Comparison of ENCODE assay signal across 8 cellular contexts in the genomic region with DNA sequence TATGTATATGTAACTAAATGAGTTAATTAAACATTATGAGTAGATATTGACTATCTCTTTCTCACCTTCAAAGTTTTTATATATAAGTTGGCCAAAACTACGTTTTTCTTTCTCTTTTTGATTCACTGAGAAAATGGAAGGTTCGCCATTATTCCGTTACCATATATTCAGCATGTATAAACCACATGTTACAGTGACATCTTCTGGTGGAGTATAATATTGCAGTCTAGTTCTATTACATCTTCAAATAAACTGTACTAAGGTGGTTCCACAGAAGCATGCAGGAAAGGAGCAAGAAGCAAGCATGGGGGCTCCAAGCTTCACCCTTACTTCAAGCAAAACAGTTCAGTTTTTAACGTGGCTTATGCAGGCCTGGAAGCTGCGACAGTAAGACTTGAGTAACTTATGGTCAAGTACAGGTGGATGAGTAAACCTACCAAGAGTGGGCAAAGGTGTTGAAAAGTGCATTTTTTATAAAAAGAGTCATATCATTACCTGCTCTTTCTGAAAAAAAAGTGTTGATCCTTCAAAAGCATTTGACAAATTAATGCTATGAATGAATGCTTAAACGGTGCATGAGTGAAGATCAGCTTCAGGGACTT.
DNase-seq lines count a peak whose midpoint lies in the region; ATAC-seq, FAIRE-seq and TF ChIP-seq lines count a peak whose summit lies in the region.

No MANE protein-coding gene starts in this region.

- H3K27me3 ChIP-seq in HepG2 (ENCODE audit: control insufficient read depth in 1 of 2, insufficient read depth in 2 of 2, low read length in 2 of 2) (0 out of 5 replicates have a peak, but pooled peaks cover 0 to 3% of the 10 kb centered on the region in 2 experiments), uterus (no peaks in the 10 kb centered on the region)

- TF ChIP-seq POLR2A in HepG2 (IDR thresholded peaks at IDR 0.05; ENCODE audit: insufficient read depth in 1 of 2, low read depth in 2 of 2, low read length in 2 of 2) = no peak
- no peak for TF ChIP-seq POLR2A in uterus (IDR thresholded peaks at IDR 0.05)

- H3K9me3 ChIP-seq in HepG2 (ENCODE audit: low read length) = no peaks in the 10 kb centered on the region
- H3K9me3 ChIP-seq in uterus = no peaks in the 10 kb centered on the region

- no peaks in the 10 kb centered on the region for H3K79me2 ChIP-seq in HepG2 (ENCODE audit: insufficient read depth, low read length)

- CTCF ChIA-PET in HepG2 (lab: Yijun Ruan, JAX; ENCODE audit: low intra/inter-chr PET ratio, low total read pairs) = interaction anchor here (2.2 kb wide), 1 partner anchor 1113 kb away, joined by 15 read pairs; no protein-coding TSS in a partner anchor

- peak; percentile 83 for TF ChIP-seq CTCF in HepG2 (CRISPR knock-in tag; IDR thresholded peaks at IDR 0.05)
- peak; percentile 42 to 52 (median 48) for TF ChIP-seq CTCF in uterus (IDR thresholded peaks at IDR 0.05)

- H2AFZ ChIP-seq in HepG2 (ENCODE audit: low read length) = no peak overlapping the region

- H3K36me3 ChIP-seq in HepG2 (replicated peaks in 1 of 2; ENCODE audit: control insufficient read depth in 1 of 2, insufficient read depth in 2 of 2, low read length in 2 of 2) (no peaks in the 10 kb centered on the region), uterus (no peaks in the 10 kb centered on the region)

- no peak overlapping the region for H3K4me3 ChIP-seq in HepG2 (replicated peaks in 1 of 3; ENCODE audit: insufficient read depth in 1 of 3, low read depth in 2 of 3, low read length in 3 of 3)
- no peak overlapping the region for H3K4me3 ChIP-seq in uterus

- no peaks in the 10 kb centered on the region for H3K4me1 ChIP-seq in HepG2 (ENCODE audit: insufficient read depth, low read length)
- H3K4me1 ChIP-seq in uterus = no peaks in the 10 kb centered on the region

- POLR2A ChIA-PET in HepG2 (lab: Yijun Ruan, JAX) = no interaction called here

- TF ChIP-seq EP300 in HepG2 (IDR thresholded peaks at IDR 0.05; ENCODE audit: low read depth in 2 of 2, low read length in 2 of 2) (no peak), HepG2 (CRISPR knock-in tag; IDR thresholded peaks at IDR 0.05; ENCODE audit: borderline replicate concordance) (no peak)

- H4K20me1 ChIP-seq in HepG2 (ENCODE audit: insufficient read depth, low read length) = no peaks in the 10 kb centered on the region

- in situ Hi-C loops in Caki2 (cut with HindIII; ENCODE audit: low pct_unique_long_range_greater_than_20kb, low sequenced_read_pairs) (no loop called here), HepG2 (cut with HindIII; ENCODE audit: extremely low pct_ligation_motif_present, low pct_unique_long_range_greater_than_20kb) (loop anchor here (25.0 kb wide), 1 partner anchor 1087 kb away; no protein-coding TSS in a partner anchor)

- H3K9ac ChIP-seq in HepG2 (ENCODE audit: insufficient read depth, low read depth, low read length) = no peak overlapping the region

- DNase-seq in Caki2 (ENCODE audit: low read depth) = peak; percentile 35
- peak; percentile 10 for DNase-seq in GM19238 (ENCODE audit: insufficient read length, low spot score)
- peak; percentile 8 for DNase-seq in HPDE6-E6E7 (ENCODE audit: extremely low spot score)
- peak; percentile 0 for DNase-seq in NOMO-1 treated with dmso at 0.1 percent for 144 hours (lab: John Stamatoyannopoulos, UW; ENCODE audit: unreplicated experiment)
- peak; percentile 34 for DNase-seq in cerebellar cortex (ENCODE audit: low spot score)
- peak; percentile 69 for DNase-seq in HepG2 (ENCODE audit: low spot score)
- DNase-seq in uterus = no peak

- no peak overlapping the region for H3K27ac ChIP-seq in HepG2 (ENCODE audit: extremely low read length, insufficient read depth, low read length)
- H3K27ac ChIP-seq in uterus = no peak overlapping the region

- peak; percentile 85 for FAIRE-seq in HepG2 (lab: Jason Lieb, UNC)

- intact Hi-C loops in HepG2 (cut with micrococcal nuclease; ENCODE audit: unreplicated experiment) (loop anchor here (10.0 kb wide), 1 partner anchor 1115 kb away; no protein-coding TSS in a partner anchor), uterus (cut with DNase I; ENCODE audit: low total_unique reads) (no loop called here)

- peak; percentile 44; the same call in 1 of the 2 replicates for TF ChIP-seq RAD21 in HepG2 (CRISPR knock-in tag; IDR thresholded peaks at IDR 0.05)

- no peak overlapping the region for H3K4me2 ChIP-seq in HepG2 (ENCODE audit: low read depth, low read length)

- no TSS peak for BruUV-seq in HepG2 (replicated peaks; lab: Mats Ljungman, UMichigan)

- peak; percentile 80 for ATAC-seq in HepG2
- ATAC-seq in GM21526 (IDR thresholded peaks at IDR 0.05; ENCODE audit: low FRiP score, unreplicated experiment) = no peak

- WGBS in HepG2 (ENCODE audit: low lambda C conversion rate) = 1% methylated on average over 6 of the region's 6 CpGs

TF ChIP-seq in HepG2, 621 proteins besides CTCF, POLR2A, EP300 and RAD21 (continues in another document):
- TF ChIP-seq MXD3 (CRISPR knock-in tag; IDR thresholded peaks at IDR 0.05) = no peak
- TF ChIP-seq, protein P1, sequence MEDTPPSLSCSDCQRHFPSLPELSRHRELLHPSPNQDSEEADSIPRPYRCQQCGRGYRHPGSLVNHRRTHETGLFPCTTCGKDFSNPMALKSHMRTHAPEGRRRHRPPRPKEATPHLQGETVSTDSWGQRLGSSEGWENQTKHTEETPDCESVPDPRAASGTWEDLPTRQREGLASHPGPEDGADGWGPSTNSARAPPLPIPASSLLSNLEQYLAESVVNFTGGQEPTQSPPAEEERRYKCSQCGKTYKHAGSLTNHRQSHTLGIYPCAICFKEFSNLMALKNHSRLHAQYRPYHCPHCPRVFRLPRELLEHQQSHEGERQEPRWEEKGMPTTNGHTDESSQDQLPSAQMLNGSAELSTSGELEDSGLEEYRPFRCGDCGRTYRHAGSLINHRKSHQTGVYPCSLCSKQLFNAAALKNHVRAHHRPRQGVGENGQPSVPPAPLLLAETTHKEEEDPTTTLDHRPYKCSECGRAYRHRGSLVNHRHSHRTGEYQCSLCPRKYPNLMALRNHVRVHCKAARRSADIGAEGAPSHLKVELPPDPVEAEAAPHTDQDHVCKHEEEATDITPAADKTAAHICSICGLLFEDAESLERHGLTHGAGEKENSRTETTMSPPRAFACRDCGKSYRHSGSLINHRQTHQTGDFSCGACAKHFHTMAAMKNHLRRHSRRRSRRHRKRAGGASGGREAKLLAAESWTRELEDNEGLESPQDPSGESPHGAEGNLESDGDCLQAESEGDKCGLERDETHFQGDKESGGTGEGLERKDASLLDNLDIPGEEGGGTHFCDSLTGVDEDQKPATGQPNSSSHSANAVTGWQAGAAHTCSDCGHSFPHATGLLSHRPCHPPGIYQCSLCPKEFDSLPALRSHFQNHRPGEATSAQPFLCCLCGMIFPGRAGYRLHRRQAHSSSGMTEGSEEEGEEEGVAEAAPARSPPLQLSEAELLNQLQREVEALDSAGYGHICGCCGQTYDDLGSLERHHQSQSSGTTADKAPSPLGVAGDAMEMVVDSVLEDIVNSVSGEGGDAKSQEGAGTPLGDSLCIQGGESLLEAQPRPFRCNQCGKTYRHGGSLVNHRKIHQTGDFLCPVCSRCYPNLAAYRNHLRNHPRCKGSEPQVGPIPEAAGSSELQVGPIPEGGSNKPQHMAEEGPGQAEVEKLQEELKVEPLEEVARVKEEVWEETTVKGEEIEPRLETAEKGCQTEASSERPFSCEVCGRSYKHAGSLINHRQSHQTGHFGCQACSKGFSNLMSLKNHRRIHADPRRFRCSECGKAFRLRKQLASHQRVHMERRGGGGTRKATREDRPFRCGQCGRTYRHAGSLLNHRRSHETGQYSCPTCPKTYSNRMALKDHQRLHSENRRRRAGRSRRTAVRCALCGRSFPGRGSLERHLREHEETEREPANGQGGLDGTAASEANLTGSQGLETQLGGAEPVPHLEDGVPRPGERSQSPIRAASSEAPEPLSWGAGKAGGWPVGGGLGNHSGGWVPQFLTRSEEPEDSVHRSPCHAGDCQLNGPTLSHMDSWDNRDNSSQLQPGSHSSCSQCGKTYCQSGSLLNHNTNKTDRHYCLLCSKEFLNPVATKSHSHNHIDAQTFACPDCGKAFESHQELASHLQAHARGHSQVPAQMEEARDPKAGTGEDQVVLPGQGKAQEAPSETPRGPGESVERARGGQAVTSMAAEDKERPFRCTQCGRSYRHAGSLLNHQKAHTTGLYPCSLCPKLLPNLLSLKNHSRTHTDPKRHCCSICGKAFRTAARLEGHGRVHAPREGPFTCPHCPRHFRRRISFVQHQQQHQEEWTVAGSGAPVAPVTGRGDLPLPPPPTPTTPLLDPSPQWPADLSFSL (CRISPR knock-in tag; IDR thresholded peaks at IDR 0.05) = no peak
- no peak for TF ChIP-seq FLYWCH1 (CRISPR knock-in tag; IDR thresholded peaks at IDR 0.05)
- TF ChIP-seq FOXA3 (CRISPR knock-in tag; IDR thresholded peaks at IDR 0.05) = 0 out of 2 replicates have a peak, but pooled peaks have one; percentile 16
- no peak for TF ChIP-seq ESRRA (CRISPR knock-in tag; IDR thresholded peaks at IDR 0.05; ENCODE audit: low read depth)
- TF ChIP-seq NR1H2 (CRISPR knock-in tag; IDR thresholded peaks at IDR 0.05; ENCODE audit: borderline replicate concordance, low read depth) = no peak
- TF ChIP-seq ZNF704 (CRISPR knock-in tag; IDR thresholded peaks at IDR 0.05; ENCODE audit: borderline replicate concordance) = no peak
- no peak for TF ChIP-seq ZNF333 (CRISPR knock-in tag; IDR thresholded peaks at IDR 0.05; ENCODE audit: borderline replicate concordance)
- no peak for TF ChIP-seq GPN1 (CRISPR knock-in tag; IDR thresholded peaks at IDR 0.05; ENCODE audit: borderline replicate concordance)
- no peak for TF ChIP-seq GABPB1 (CRISPR knock-in tag; IDR thresholded peaks at IDR 0.05)
- no peak for TF ChIP-seq MYNN (CRISPR knock-in tag; IDR thresholded peaks at IDR 0.05; ENCODE audit: low read depth)

Comparison
In these comparisons a context has a peak if more than half of its experiments do, and no peak if none do; other contexts are left out.
1. DNase-seq: peak in Caki2 (single experiment), GM19238 (single experiment), HPDE6-E6E7 (single experiment), NOMO-1 treated with dmso at 0.1 percent for 144 hours (single experiment), cerebellar cortex (single experiment) and HepG2 (single experiment); none in uterus (0 of 2).